ENCODE assay signal across 9 cellular contexts in the genomic region with DNA sequence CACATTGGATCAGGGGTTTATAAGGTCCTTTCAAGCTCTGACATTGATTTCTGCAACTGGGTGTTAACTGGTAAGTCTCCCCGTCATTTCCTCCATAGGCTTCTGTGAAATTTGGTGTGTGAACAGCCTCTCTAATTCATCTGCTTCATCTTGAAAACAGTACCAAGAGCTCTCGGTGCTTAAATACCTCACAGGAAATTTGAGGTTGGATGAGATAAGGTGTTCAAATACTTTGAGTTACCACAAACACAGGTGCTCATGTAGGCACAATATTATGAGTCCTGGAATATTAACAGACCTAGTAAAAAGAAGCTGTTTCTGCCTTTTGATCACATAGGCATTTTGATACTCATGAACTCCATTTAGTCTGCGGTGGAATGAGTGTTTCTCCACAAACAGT.
DNase-seq lines count a peak whose midpoint lies in the region; ATAC-seq and TF ChIP-seq lines count a peak whose summit lies in the region.
"Had no signal": no experiment of that assay in that cellular context is flagged by ENCODE, and none has a peak within 500 bp of the region (broad histone marks: within the 10 kb centered on the region; RNA-seq: fewer than 3 reads in every experiment).

No MANE protein-coding gene starts in this region.

- no TSS peak for BruUV-seq in Calu3 (replicated peaks; lab: Mats Ljungman, UMichigan)

- CTCF ChIA-PET in activated CD4-positive, alpha-beta memory T cell treated with anti-CD3 and anti-CD28 coated beads, Interleukin-2, amount 10 ng/mL, durations not matched to agents 7 days and 5 days (lab: Charles Lee), result interaction anchor here (0.8 to 2.7 kb wide), 8 partner anchors 61 to 164 kb away, joined by 3 to 10 read pairs (median 6); no protein-coding TSS in a partner anchor
- CTCF ChIA-PET in Calu3 (lab: Charles Lee), result no interaction called here

- peak in 5 of 6 experiments; percentile 9 to 94 (median 87) for DNase-seq in stimulated activated naive CD4-positive, alpha-beta T cell (lab: John Stamatoyannopoulos, UW)
- DNase-seq in stimulated activated naive CD4-positive, alpha-beta T cell treated with Interleukin-2 at 50 U/mL for 16 hours (lab: John Stamatoyannopoulos, UW), result no peak
- peak; percentile 49 for DNase-seq in activated CD4-positive, alpha-beta memory T cell treated with anti-CD3 and anti-CD28 coated beads, Interleukin-2, amount 10 ng/mL, durations not matched to agents 7 days and 5 days
- no peak for DNase-seq in foreskin fibroblast
- DNase-seq in globus pallidus (ENCODE audit: low spot score), result no peak
- DNase-seq in mesothelial cell of epicardium (ENCODE audit: low spot score in 2 of 2, unreplicated experiment in 2 of 2), result no peak
- DNase-seq in Calu3, result no peak
- DNase-seq: Kasumi-1 had no signal

- POLR2A ChIA-PET in activated CD4-positive, alpha-beta memory T cell treated with anti-CD3 and anti-CD28 coated beads, Interleukin-2, amount 10 ng/mL, durations not matched to agents 7 days and 5 days (lab: Charles Lee), result interaction anchor here (0.6 to 10.5 kb wide), 34 partner anchors 9 to 1085 kb away, joined by 3 to 446 read pairs (median 6); a partner anchor contains a TSS

- intact Hi-C loops in Calu3 (cut with micrococcal nuclease; ENCODE audit: unreplicated experiment), result loop anchor here (5.0 kb wide), 1 partner anchor 86 kb away; no protein-coding TSS in a partner anchor

- H3K4me3 ChIP-seq in foreskin fibroblast (ENCODE audit: low read depth in 1 of 2, low read length in 2 of 2), result no peak overlapping the region

- TF ChIP-seq CTCF in foreskin fibroblast (IDR thresholded peaks at IDR 0.05; ENCODE audit: low read depth, low read length) (no peak), mesothelial cell of epicardium (IDR thresholded peaks at IDR 0.05; ENCODE audit: unreplicated experiment) (no peak), Calu3 (IDR thresholded peaks at IDR 0.05; ENCODE audit: unreplicated experiment) (no peak)

- peak overlapping the region; percentile 9 for H3K4me3 Mint-ChIP-seq in activated CD4-positive, alpha-beta memory T cell treated with anti-CD3 and anti-CD28 coated beads, Interleukin-2, amount 10 ng/mL, durations not matched to agents 7 days and 5 days
- H3K4me3 Mint-ChIP-seq in mesothelial cell of epicardium, result no peak overlapping the region
- H3K4me3 Mint-ChIP-seq in Calu3 (ENCODE audit: low read depth, unreplicated experiment), result no peak overlapping the region

- no peaks in the 10 kb centered on the region for H3K27me3 Mint-ChIP-seq in activated CD4-positive, alpha-beta memory T cell treated with anti-CD3 and anti-CD28 coated beads, Interleukin-2, amount 10 ng/mL, durations not matched to agents 7 days and 5 days
- H3K27me3 Mint-ChIP-seq in mesothelial cell of epicardium (ENCODE audit: low read depth) (no peaks in the 10 kb centered on the region), Calu3 (ENCODE audit: unreplicated experiment) (no peaks in the 10 kb centered on the region)

- peaks cover 84% of the 10 kb centered on the region for H3K4me1 Mint-ChIP-seq in activated CD4-positive, alpha-beta memory T cell treated with anti-CD3 and anti-CD28 coated beads, Interleukin-2, amount 10 ng/mL, durations not matched to agents 7 days and 5 days
- H3K4me1 Mint-ChIP-seq in mesothelial cell of epicardium (peaks cover 22% of the 10 kb centered on the region), Calu3 (ENCODE audit: low read depth, unreplicated experiment) (peaks cover 9% of the 10 kb centered on the region)

- peaks cover 51% of the 10 kb centered on the region for H3K36me3 Mint-ChIP-seq in activated CD4-positive, alpha-beta memory T cell treated with anti-CD3 and anti-CD28 coated beads, Interleukin-2, amount 10 ng/mL, durations not matched to agents 7 days and 5 days (ENCODE audit: low read depth)
- H3K36me3 Mint-ChIP-seq in mesothelial cell of epicardium (peaks cover 4% of the 10 kb centered on the region), Calu3 (ENCODE audit: insufficient read depth, unreplicated experiment) (no peaks in the 10 kb centered on the region)

- peaks cover 28% of the 10 kb centered on the region for H3K9me3 Mint-ChIP-seq in activated CD4-positive, alpha-beta memory T cell treated with anti-CD3 and anti-CD28 coated beads, Interleukin-2, amount 10 ng/mL, durations not matched to agents 7 days and 5 days
- H3K9me3 Mint-ChIP-seq in mesothelial cell of epicardium, result peaks cover 15% of the 10 kb centered on the region
- no peaks in the 10 kb centered on the region for H3K9me3 Mint-ChIP-seq in Calu3 (ENCODE audit: low read depth, unreplicated experiment)

- H3K27ac Mint-ChIP-seq in activated CD4-positive, alpha-beta memory T cell treated with anti-CD3 and anti-CD28 coated beads, Interleukin-2, amount 10 ng/mL, durations not matched to agents 7 days and 5 days, result peak overlapping the region; percentile 91
- H3K27ac Mint-ChIP-seq in mesothelial cell of epicardium, result no peak overlapping the region
- no peak overlapping the region for H3K27ac Mint-ChIP-seq in Calu3 (ENCODE audit: unreplicated experiment)

- ATAC-seq in HG02981 (IDR thresholded peaks at IDR 0.05; ENCODE audit: unreplicated experiment), result peak; percentile 80

Comparison
In these comparisons a context has a peak if more than half of its experiments do, and no peak if none do; other contexts are left out.
1. DNase-seq: peak in stimulated activated naive CD4-positive, alpha-beta T cell (5 of 6) and activated CD4-positive, alpha-beta memory T cell treated with anti-CD3 and anti-CD28 coated beads, Interleukin-2, amount 10 ng/mL, durations not matched to agents 7 days and 5 days (single experiment); none in stimulated activated naive CD4-positive, alpha-beta T cell treated with Interleukin-2 at 50 U/mL for 16 hours (single experiment), foreskin fibroblast (0 of 2), globus pallidus (single experiment), mesothelial cell of epicardium (0 of 2) and Calu3 (single experiment).